ENCODE assay signal across 8 cellular contexts in genomic region chr1:151008244-151009205, GRCh38. TPM values are rescaled to one million over a fixed set of nuclear protein-coding genes. Genes with fewer than 3 reads are reported as not detected.
DNase-seq lines count a peak whose midpoint lies in the region; ATAC-seq and TF ChIP-seq lines count a peak whose summit lies in the region.

A gene with protein sequence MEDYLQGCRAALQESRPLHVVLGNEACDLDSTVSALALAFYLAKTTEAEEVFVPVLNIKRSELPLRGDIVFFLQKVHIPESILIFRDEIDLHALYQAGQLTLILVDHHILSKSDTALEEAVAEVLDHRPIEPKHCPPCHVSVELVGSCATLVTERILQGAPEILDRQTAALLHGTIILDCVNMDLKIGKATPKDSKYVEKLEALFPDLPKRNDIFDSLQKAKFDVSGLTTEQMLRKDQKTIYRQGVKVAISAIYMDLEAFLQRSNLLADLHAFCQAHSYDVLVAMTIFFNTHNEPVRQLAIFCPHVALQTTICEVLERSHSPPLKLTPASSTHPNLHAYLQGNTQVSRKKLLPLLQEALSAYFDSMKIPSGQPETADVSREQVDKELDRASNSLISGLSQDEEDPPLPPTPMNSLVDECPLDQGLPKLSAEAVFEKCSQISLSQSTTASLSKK (plus strand): TSS chr1:151008449. CDS start chr1:151008633, 184 bp downstream.

- TF ChIP-seq EP300 in sigmoid colon (IDR thresholded peaks at IDR 0.05): peak in 1 of 4 donors; percentile 48

- peaks cover 0 to 5% (median 0%) of the 10 kb centered on the region in 5 experiments for H3K9me3 Mint-ChIP-seq in brain

- TF ChIP-seq CTCF in brain (conservative IDR thresholded peaks at IDR 0.05) (no peak), sigmoid colon (IDR thresholded peaks at IDR 0.05) (no peak)

- peaks cover 95% of the 10 kb centered on the region for H3K4me1 Mint-ChIP-seq in brain

- no peaks in the 10 kb centered on the region for H3K9me3 ChIP-seq in sigmoid colon

- peak within 1 kb of the TSS; percentile 95 to 100 (median 98) for H3K4me3 Mint-ChIP-seq in brain

- intact Hi-C loops in sigmoid colon (cut with DNase I): no loop called here

- peak within 1 kb of the TSS; percentile 98 to 100 (median 99) for H3K27ac Mint-ChIP-seq in brain

- peak; percentile 17 to 37 for TF ChIP-seq POLR2A in sigmoid colon (IDR thresholded peaks at IDR 0.05)

- H3K36me3 ChIP-seq in sigmoid colon: no peaks in the 10 kb centered on the region

- H3K36me3 Mint-ChIP-seq in brain: no peaks in the 10 kb centered on the region

- DNase-seq in NCI-H2171 (lab: John Stamatoyannopoulos, UW): peak; percentile 95
- DNase-seq in UCSD-AML1 (lab: John Stamatoyannopoulos, UW; ENCODE audit: unreplicated experiment): peak; percentile 98
- peak; percentile 64 for DNase-seq in iPS DF 4.7 (ENCODE audit: extremely low read depth, low spot score)
- DNase-seq in sigmoid colon: peak; percentile 98

- WGBS in sigmoid colon, 2 donors: 0 to 1% methylated on average over 69 of the region's 69 CpGs

- peak; percentile 65 for ATAC-seq in GM18502 (IDR thresholded peaks at IDR 0.05; ENCODE audit: poor library complexity, unreplicated experiment)
- peak; percentile 59 for ATAC-seq in HG03066 (IDR thresholded peaks at IDR 0.05; ENCODE audit: low read depth, unreplicated experiment)
- no peak for ATAC-seq in GM18870 (IDR thresholded peaks at IDR 0.05; ENCODE audit: unreplicated experiment)

- peak within 1 kb of the TSS; percentile 85 to 93 (median 88) for H3K27ac ChIP-seq in sigmoid colon

- H3K27me3 ChIP-seq in sigmoid colon: no peaks in the 10 kb centered on the region

- peaks cover 10% of the 10 kb centered on the region for H3K27me3 Mint-ChIP-seq in brain

- peaks cover 0 to 73% (median 58%) of the 10 kb centered on the region in 4 donors for H3K4me1 ChIP-seq in sigmoid colon

- peak within 1 kb of the TSS; percentile 70 to 84 (median 82) for H3K4me3 ChIP-seq in sigmoid colon

RNA-seq across cellular contexts. Expression of the gene that starts here (rescaled TPM):
- 46.6 TPM for polyA plus RNA-seq in brain (ENCODE audit: insufficient read depth, low read depth, low replicate concordance)
- total RNA-seq in sigmoid colon: 10 to 100 TPM; 16.7 to 33.9 (median 27.7) TPM
- polyA plus RNA-seq in sigmoid colon: 10 to 100 TPM; 15.5 to 18.7 (median 18.6) TPM
